ENCODE assay signal across 10 cellular contexts in genomic region chr16:57544129-57544653, GRCh38. TPM values are rescaled to one million over a fixed set of nuclear protein-coding genes. Genes with fewer than 3 reads are reported as not detected.
DNase-seq lines count a peak whose midpoint lies in the region; ATAC-seq and TF ChIP-seq lines count a peak whose summit lies in the region.
"Had no signal": no experiment of that assay in that cellular context is flagged by ENCODE, and none has a peak within 500 bp of the region (broad histone marks: within the 10 kb centered on the region; RNA-seq: fewer than 3 reads in every experiment).

No MANE protein-coding gene starts in this region.

- no TSS peak for BruUV-seq in A673 (replicated peaks; lab: Mats Ljungman, UMichigan)

- H3K9me3 Mint-ChIP-seq in activated CD4-positive, alpha-beta memory T cell treated with anti-CD3 and anti-CD28 coated beads, Interleukin-2, amount 10 ng/mL, durations not matched to agents 7 days and 5 days: no peaks in the 10 kb centered on the region

- CTCF ChIA-PET in activated CD4-positive, alpha-beta memory T cell treated with anti-CD3 and anti-CD28 coated beads, Interleukin-2, amount 10 ng/mL, durations not matched to agents 7 days and 5 days (lab: Charles Lee): interaction anchor here (2.4 kb wide), 1 partner anchor 32 kb away, joined by 5 read pairs; no protein-coding TSS in a partner anchor
- CTCF ChIA-PET in A673 (lab: Charles Lee): no interaction called here

- DNase-seq in GF-D8 (lab: John Stamatoyannopoulos, UW) (peak; percentile 100), omental fat pad (ENCODE audit: low spot score) (peak; percentile 7), A673 (ENCODE audit: low spot score) (no peak), NCI-H345 (lab: John Stamatoyannopoulos, UW) (no peak), OCI-M2 (lab: John Stamatoyannopoulos, UW; ENCODE audit: unreplicated experiment) (no peak)
- peak; percentile 16 for DNase-seq in activated CD4-positive, alpha-beta memory T cell treated with anti-CD3 and anti-CD28 coated beads, Interleukin-2, amount 10 ng/mL, durations not matched to agents 7 days and 5 days

- no peak overlapping the region for H3K27ac ChIP-seq in A673 (ENCODE audit: low read depth, low read length, poor library complexity, severe bottlenecking)
- H3K27ac ChIP-seq: cardiac muscle cell had no signal

- no peaks in the 10 kb centered on the region for H3K9me3 ChIP-seq in A673 (ENCODE audit: low read depth, low read length, poor library complexity, severe bottlenecking)

- peak; percentile 64 for ATAC-seq in GM19397 (IDR thresholded peaks at IDR 0.05; ENCODE audit: unreplicated experiment)
- peak; percentile 76 for ATAC-seq in HG03280 (IDR thresholded peaks at IDR 0.05; ENCODE audit: unreplicated experiment)
- ATAC-seq in omental fat pad (ENCODE audit: low FRiP score): no peak

- H3K4me3 Mint-ChIP-seq in activated CD4-positive, alpha-beta memory T cell treated with anti-CD3 and anti-CD28 coated beads, Interleukin-2, amount 10 ng/mL, durations not matched to agents 7 days and 5 days: peak overlapping the region; percentile 72

- POLR2A ChIA-PET in activated CD4-positive, alpha-beta memory T cell treated with anti-CD3 and anti-CD28 coated beads, Interleukin-2, amount 10 ng/mL, durations not matched to agents 7 days and 5 days (lab: Charles Lee): no interaction called here
- POLR2A ChIA-PET in A673 (lab: Charles Lee; ENCODE audit: low non-redundant PET): no interaction called here

- peak overlapping the region; percentile 45 for H3K27ac Mint-ChIP-seq in activated CD4-positive, alpha-beta memory T cell treated with anti-CD3 and anti-CD28 coated beads, Interleukin-2, amount 10 ng/mL, durations not matched to agents 7 days and 5 days

- TF ChIP-seq CTCF in omental fat pad (IDR thresholded peaks at IDR 0.05) (no peak), A673 (conservative IDR thresholded peaks at IDR 0.05; ENCODE audit: low read depth, low read length) (no peak)

- peaks cover 10% of the 10 kb centered on the region for H3K36me3 Mint-ChIP-seq in activated CD4-positive, alpha-beta memory T cell treated with anti-CD3 and anti-CD28 coated beads, Interleukin-2, amount 10 ng/mL, durations not matched to agents 7 days and 5 days (ENCODE audit: low read depth)

- no peaks in the 10 kb centered on the region for H3K27me3 ChIP-seq in A673 (replicated peaks; ENCODE audit: insufficient read depth, low read depth, low read length, poor library complexity)
- H3K27me3 ChIP-seq: cardiac muscle cell had no signal

- intact Hi-C loops in A673 (cut with micrococcal nuclease; ENCODE audit: unreplicated experiment): no loop called here

- peaks cover 63% of the 10 kb centered on the region for H3K4me1 Mint-ChIP-seq in activated CD4-positive, alpha-beta memory T cell treated with anti-CD3 and anti-CD28 coated beads, Interleukin-2, amount 10 ng/mL, durations not matched to agents 7 days and 5 days

- H3K36me3 ChIP-seq in A673 (ENCODE audit: insufficient read depth, low read length, poor library complexity, severe bottlenecking): no peaks in the 10 kb centered on the region
- H3K36me3 ChIP-seq: cardiac muscle cell had no signal

- no peaks in the 10 kb centered on the region for H3K4me1 ChIP-seq in A673 (ENCODE audit: insufficient read depth, low read length, poor library complexity, severe bottlenecking)

- H3K4me3 ChIP-seq in A673 (ENCODE audit: low read depth, low read length, poor library complexity, severe bottlenecking): no peak overlapping the region
- H3K4me3 ChIP-seq: cardiac muscle cell had no signal

- no peaks in the 10 kb centered on the region for H3K27me3 Mint-ChIP-seq in activated CD4-positive, alpha-beta memory T cell treated with anti-CD3 and anti-CD28 coated beads, Interleukin-2, amount 10 ng/mL, durations not matched to agents 7 days and 5 days

RNA-seq across cellular contexts. Expression of gene ADGRG5, which starts 1.7 kb away (rescaled TPM):
- total RNA-seq in activated CD4-positive, alpha-beta memory T cell treated with anti-CD3 and anti-CD28 coated beads, Interleukin-2, amount 10 ng/mL, durations not matched to agents 7 days and 5 days: 10 to 100 TPM; 12.3 to 12.4 TPM
- under 1 TPM in 2 of 4 donors, not detected in 2; 0.31 to 0.37 TPM for total RNA-seq in omental fat pad
- not detected in 2 replicates for total RNA-seq in A673 (2021)
- total RNA-seq: cardiac muscle cell, pulmonary artery endothelial cell had no signal

RNA-seq across cellular contexts. Expression of gene CCDC102A, which starts 7.8 kb away (rescaled TPM):
- total RNA-seq in activated CD4-positive, alpha-beta memory T cell treated with anti-CD3 and anti-CD28 coated beads, Interleukin-2, amount 10 ng/mL, durations not matched to agents 7 days and 5 days: 1 to 10 TPM; 9.1 to 9.7 TPM
- 1 to 10 TPM; 3.5 to 9.8 (median 7.8) TPM for total RNA-seq in omental fat pad
- 10.1 and 10.3 TPM in 2 replicates for total RNA-seq in A673 (2021)

RNA-seq across cellular contexts. Expression of gene DOK4, which starts 57.9 kb away (rescaled TPM):
- 1 to 10 TPM; 2.5 to 3.4 TPM for total RNA-seq in activated CD4-positive, alpha-beta memory T cell treated with anti-CD3 and anti-CD28 coated beads, Interleukin-2, amount 10 ng/mL, durations not matched to agents 7 days and 5 days
- total RNA-seq in omental fat pad: 10 to 100 TPM in 3 of 4 donors, 1 to 10 TPM in 1; 5.9 to 36.3 (median 12.9) TPM
- total RNA-seq in A673 (2021): 14.3 and 19.0 TPM in 2 replicates

Comparison
In these comparisons a context has a peak if more than half of its experiments do, and no peak if none do; other contexts are left out.
1. DNase-seq: peak in GF-D8 (single experiment), activated CD4-positive, alpha-beta memory T cell treated with anti-CD3 and anti-CD28 coated beads, Interleukin-2, amount 10 ng/mL, durations not matched to agents 7 days and 5 days (single experiment) and omental fat pad (single experiment); none in A673 (single experiment), NCI-H345 (single experiment) and OCI-M2 (single experiment).
2. RNA of gene ADGRG5, which starts 1.7 kb away (total RNA-seq): 12.3 to 12.4 TPM in activated CD4-positive, alpha-beta memory T cell treated with anti-CD3 and anti-CD28 coated beads, Interleukin-2, amount 10 ng/mL, durations not matched to agents 7 days and 5 days; 0.31 to 0.37 TPM in omental fat pad and not detected in A673; every median in the first group is over 4 times any median in the second.